In the genomic region with DNA sequence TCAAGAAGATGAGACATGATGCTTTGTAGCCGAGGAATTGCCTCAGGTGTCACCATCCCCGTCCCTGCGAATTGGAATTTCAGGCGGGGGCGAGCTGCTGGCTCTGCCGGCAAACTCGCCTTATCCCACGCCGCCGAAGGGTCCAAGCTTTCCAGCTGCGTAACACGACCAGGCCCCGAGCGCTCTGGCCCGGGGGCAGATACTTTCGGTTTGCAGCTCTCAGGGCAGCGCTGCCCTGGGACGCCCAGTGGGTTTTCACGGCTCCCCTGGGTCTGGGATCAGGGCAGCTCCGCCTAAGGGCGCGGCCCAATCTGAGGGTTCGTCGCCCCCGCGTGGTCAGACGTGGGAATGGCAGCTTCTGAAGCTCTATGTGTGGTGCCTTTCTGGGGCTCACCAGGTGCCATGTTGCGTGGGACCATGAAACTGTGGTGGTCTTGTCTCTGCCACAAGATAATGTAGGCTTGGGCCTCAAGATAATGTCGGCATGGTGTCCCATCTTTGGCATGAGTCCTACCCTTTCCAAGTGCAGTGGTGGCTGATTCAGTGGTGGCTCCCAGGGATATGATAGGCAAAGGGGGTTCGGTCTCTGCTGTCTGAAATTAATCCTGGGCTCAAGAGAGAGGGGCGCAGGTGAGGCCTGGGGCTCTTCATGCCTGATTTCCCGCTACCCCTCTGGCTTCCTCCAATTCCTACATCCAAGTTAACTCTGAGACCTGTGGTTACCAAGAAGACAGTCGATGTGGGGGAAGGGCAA, we compare ENCODE assay signal across 8 cellular contexts. TPM values are rescaled to one million over a fixed set of nuclear protein-coding genes. Genes with fewer than 3 reads are reported as not detected.
DNase-seq lines count a peak whose midpoint lies in the region; ATAC-seq and TF ChIP-seq lines count a peak whose summit lies in the region.

No MANE protein-coding gene starts in this region.

- H3K27me3 Mint-ChIP-seq in activated CD4-positive, alpha-beta T cell treated with anti-CD3 and anti-CD28 coated beads for 36 hours: no peaks in the 10 kb centered on the region

- H3K27me3 ChIP-seq in layer of hippocampus (ENCODE audit: control insufficient read depth, insufficient read depth, low read length): no peaks in the 10 kb centered on the region

- H3K27ac Mint-ChIP-seq in activated CD4-positive, alpha-beta T cell treated with anti-CD3 and anti-CD28 coated beads for 36 hours: no peak overlapping the region

- H3K4me3 ChIP-seq in choroid plexus epithelial cell (ENCODE audit: low read depth, low read length): peak overlapping the region; percentile 71

- intact Hi-C loops in activated CD4-positive, alpha-beta T cell treated with anti-CD3 and anti-CD28 coated beads for 36 hours (cut with DNase I, micrococcal nuclease): loop anchor here (1.0 kb wide), 4 partner anchors 63 to 118 kb away; a partner anchor contains a TSS

- H3K4me1 Mint-ChIP-seq in activated CD4-positive, alpha-beta T cell treated with anti-CD3 and anti-CD28 coated beads for 36 hours: peaks cover 17% of the 10 kb centered on the region

- peak; percentile 69 for ATAC-seq in HG03103 (IDR thresholded peaks at IDR 0.05; ENCODE audit: low read depth, unreplicated experiment)
- ATAC-seq in activated CD4-positive, alpha-beta T cell treated with anti-CD3 and anti-CD28 coated beads for 36 hours: peak; percentile 99

- H3K27ac ChIP-seq in layer of hippocampus (ENCODE audit: low read depth, low read length): peak overlapping the region; percentile 93

- no peaks in the 10 kb centered on the region for H3K9me3 Mint-ChIP-seq in activated CD4-positive, alpha-beta T cell treated with anti-CD3 and anti-CD28 coated beads for 36 hours (ENCODE audit: low read depth)

- CTCF ChIA-PET in activated CD4-positive, alpha-beta T cell treated with anti-CD3 and anti-CD28 coated beads for 36 hours (lab: Charles Lee): interaction anchor here (0.6 to 5.9 kb wide), 42 partner anchors 9 to 1125 kb away, joined by 3 to 189 read pairs (median 5); a partner anchor contains a TSS

- H3K4me3 Mint-ChIP-seq in activated CD4-positive, alpha-beta T cell treated with anti-CD3 and anti-CD28 coated beads for 36 hours: peak overlapping the region; percentile 69

- peaks cover 9% of the 10 kb centered on the region for H3K36me3 Mint-ChIP-seq in activated CD4-positive, alpha-beta T cell treated with anti-CD3 and anti-CD28 coated beads for 36 hours (ENCODE audit: low read depth)

- POLR2A ChIA-PET in activated CD4-positive, alpha-beta T cell treated with anti-CD3 and anti-CD28 coated beads for 36 hours (lab: Charles Lee): interaction anchor here (0.6 to 2.1 kb wide), 4 partner anchors 63 to 529 kb away, joined by 5 to 10 read pairs (median 8); a partner anchor contains a TSS

- TF ChIP-seq CTCF in choroid plexus epithelial cell (conservative IDR thresholded peaks at IDR 0.05; ENCODE audit: low read depth, low read length): peak; percentile 96

- DNase-seq in NCI-H187 (lab: John Stamatoyannopoulos, UW) (peak; percentile 63 to 66), NCI-H187 treated with DMSO at 0.1 percent for 48 hours (lab: John Stamatoyannopoulos, UW) (no peak), NCI-H2196 treated with DMSO at 0.1 percent for 48 hours (lab: John Stamatoyannopoulos, UW; ENCODE audit: unreplicated experiment) (peak; percentile 34), choroid plexus epithelial cell (ENCODE audit: low read depth) (peak; percentile 81)
- peak; percentile 91 for DNase-seq in activated CD4-positive, alpha-beta T cell treated with anti-CD3 and anti-CD28 coated beads for 36 hours
- DNase-seq in stimulated activated CD4-positive, alpha-beta T cell treated with anti-CD3 and anti-CD28 coated beads, Interleukin-1b, Interleukin-23, amount 100 ng/mL, for 1 hour (ENCODE audit: low read depth in 2 of 2): peak; percentile 78 to 82

RNA-seq across cellular contexts. Expression of a gene that starts 21.0 kb away (rescaled TPM):
- total RNA-seq in activated CD4-positive, alpha-beta T cell treated with anti-CD3 and anti-CD28 coated beads for 36 hours: 10 to 100 TPM; 44.0 to 65.7 TPM

RNA-seq across cellular contexts. Expression of a gene that starts 28.8 kb away (rescaled TPM):
- total RNA-seq in activated CD4-positive, alpha-beta T cell treated with anti-CD3 and anti-CD28 coated beads for 36 hours: 10 to 100 TPM; 22.4 to 30.0 TPM

RNA-seq across cellular contexts. Expression of a gene that starts 32.6 kb away (rescaled TPM):
- under 1 TPM; 0.56 to 0.66 TPM for total RNA-seq in activated CD4-positive, alpha-beta T cell treated with anti-CD3 and anti-CD28 coated beads for 36 hours

RNA-seq across cellular contexts. Expression of a gene that starts 58.8 kb away (rescaled TPM):
- total RNA-seq in activated CD4-positive, alpha-beta T cell treated with anti-CD3 and anti-CD28 coated beads for 36 hours: under 1 TPM; 0.40 to 0.80 TPM
